10 cellular contexts compared by ENCODE assay signal in the genomic region with DNA sequence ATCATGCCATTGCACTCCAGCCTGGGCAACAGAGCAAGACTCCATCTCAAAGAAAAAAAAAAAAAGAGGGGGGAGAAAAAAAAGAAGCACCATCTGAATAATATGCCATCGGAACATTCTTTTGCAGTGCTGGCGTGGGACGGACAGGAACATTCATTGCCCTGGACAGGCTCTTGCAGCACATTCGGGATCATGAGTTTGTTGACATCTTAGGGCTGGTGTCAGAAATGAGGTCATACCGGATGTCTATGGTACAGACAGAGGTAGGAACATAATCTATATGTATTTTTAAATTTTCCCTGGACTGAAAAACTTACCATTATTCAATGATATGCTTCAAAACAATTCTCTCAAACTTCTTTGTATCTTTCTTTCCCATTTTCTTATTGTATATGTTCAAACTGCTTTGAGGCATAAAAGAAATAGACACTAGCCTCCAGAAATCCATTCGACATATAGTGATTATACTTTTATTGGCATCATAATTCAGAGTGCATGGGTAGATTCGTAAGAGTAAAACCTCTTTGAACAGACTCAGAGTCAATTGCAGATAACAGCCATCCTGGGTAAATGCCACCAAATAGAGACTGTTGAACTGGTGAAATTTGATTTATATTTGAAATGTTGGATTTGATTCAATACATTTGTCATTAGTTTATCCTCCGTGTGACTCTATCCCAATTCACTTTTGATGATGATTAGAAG.
DNase-seq lines count a peak whose midpoint lies in the region; ATAC-seq and TF ChIP-seq lines count a peak whose summit lies in the region.
"Had no signal": no experiment of that assay in that cellular context is flagged by ENCODE, and none has a peak within 500 bp of the region (broad histone marks: within the 10 kb centered on the region; RNA-seq: fewer than 3 reads in every experiment).

No MANE protein-coding gene starts in this region.

- peaks cover 9 to 11% of the 10 kb centered on the region in 2 donors for H3K4me1 Mint-ChIP-seq in natural killer cell
- H3K4me1 Mint-ChIP-seq in natural killer cell treated with Interleukin-12 subunit alpha and Interleukin-12 subunit beta and Interleukin-15 and Interleukin-18, amount 100 ng/mL, for 72 hours (ENCODE audit: low read depth in 2 of 2): peaks cover 6 to 9% of the 10 kb centered on the region in 2 donors
- peaks cover 6% of the 10 kb centered on the region for H3K4me1 Mint-ChIP-seq in activated T-helper 17 cell treated with anti-CD3 and anti-CD28 coated beads, Interleukin-2, amount 50 U/mL, for 72 hours

- DNase-seq in natural killer cell: no peak
- DNase-seq in natural killer cell treated with Interleukin-12 subunit alpha and Interleukin-12 subunit beta and Interleukin-15 and Interleukin-18, amount 100 ng/mL, for 72 hours (ENCODE audit: low spot score): no peak
- DNase-seq in mesenchymal stem cell: peak; percentile 22
- no peak for DNase-seq in posterior vena cava (ENCODE audit: low spot score)
- DNase-seq in hepatic stellate cell (ENCODE audit: low spot score): no peak
- DNase-seq: lower lobe of right lung had no signal

- ATAC-seq in natural killer cell (no peak), HG03108 (IDR thresholded peaks at IDR 0.05; ENCODE audit: unreplicated experiment) (no peak), HG03565 (IDR thresholded peaks at IDR 0.05; ENCODE audit: unreplicated experiment) (no peak)
- ATAC-seq in natural killer cell treated with Interleukin-12 subunit alpha and Interleukin-12 subunit beta and Interleukin-15 and Interleukin-18, amount 100 ng/mL, for 72 hours: no peak
- ATAC-seq in activated T-helper 17 cell treated with anti-CD3 and anti-CD28 coated beads, Interleukin-2, amount 50 U/mL, for 72 hours (replicated peaks): no peak

- no peaks in the 10 kb centered on the region for H3K9me3 ChIP-seq in mesenchymal stem cell (ENCODE audit: control insufficient read depth, low read length)
- H3K9me3 ChIP-seq: lower lobe of right lung, vagina had no signal

- H3K18ac ChIP-seq in mesenchymal stem cell (ENCODE audit: low read depth in 1 of 2, low read length in 2 of 2): no peak overlapping the region

- H2BK5ac ChIP-seq in mesenchymal stem cell (ENCODE audit: low read depth, low read length, poor library complexity, severe bottlenecking): no peak overlapping the region

- H4K91ac ChIP-seq in mesenchymal stem cell (ENCODE audit: low read length): no peak overlapping the region

- H3K27ac ChIP-seq in mesenchymal stem cell (ENCODE audit: low read length, poor library complexity, severe bottlenecking): no peak overlapping the region
- H3K27ac ChIP-seq: lower lobe of right lung had no signal

- H3K4ac ChIP-seq in mesenchymal stem cell (ENCODE audit: low read depth in 1 of 2, low read length in 2 of 2): no peak overlapping the region

- no peak overlapping the region for H2BK12ac ChIP-seq in mesenchymal stem cell (ENCODE audit: low read length in 2 of 2)

- H2AK5ac ChIP-seq in mesenchymal stem cell (ENCODE audit: low read length, severe bottlenecking): no peak overlapping the region

- H2BK15ac ChIP-seq in mesenchymal stem cell (ENCODE audit: low read depth, poor library complexity, severe bottlenecking): no peak overlapping the region

- H3K79me1 ChIP-seq in mesenchymal stem cell (replicated peaks; ENCODE audit: low read length, poor library complexity, severe bottlenecking): no peaks in the 10 kb centered on the region

- no peak overlapping the region for H2BK120ac ChIP-seq in mesenchymal stem cell (ENCODE audit: low read depth, low read length)

- intact Hi-C loops in natural killer cell (cut with micrococcal nuclease) (loop anchor here (1.0 to 10.0 kb wide), 3 partner anchors 267 to 315 kb away; no protein-coding TSS in a partner anchor), posterior vena cava (cut with DNase I) (loop anchor here (2.0 to 10.0 kb wide), 6 partner anchors 55 to 315 kb away; a partner anchor contains a TSS)

- H3K27me3 ChIP-seq in mesenchymal stem cell (ENCODE audit: control insufficient read depth in 1 of 2, insufficient read depth in 1 of 2, low read length in 2 of 2): no peaks in the 10 kb centered on the region
- H3K27me3 ChIP-seq: vagina had no signal

- 79% methylated on average over 4 of the region's 8 CpGs for whole genome bisulfite sequencing in mesenchymal stem cell

- peak overlapping the region; percentile 65 for H3K4me3 Mint-ChIP-seq in natural killer cell
- H3K4me3 Mint-ChIP-seq in natural killer cell treated with Interleukin-12 subunit alpha and Interleukin-12 subunit beta and Interleukin-15 and Interleukin-18, amount 100 ng/mL, for 72 hours: no peak overlapping the region
- peak overlapping the region; percentile 75 for H3K4me3 Mint-ChIP-seq in activated T-helper 17 cell treated with anti-CD3 and anti-CD28 coated beads, Interleukin-2, amount 50 U/mL, for 72 hours

- peak overlapping the region; percentile 78 for H3K9ac ChIP-seq in mesenchymal stem cell (ENCODE audit: low read length)

- H3K36me3 Mint-ChIP-seq in natural killer cell: no peaks in the 10 kb centered on the region
- no peaks in the 10 kb centered on the region for H3K36me3 Mint-ChIP-seq in natural killer cell treated with Interleukin-12 subunit alpha and Interleukin-12 subunit beta and Interleukin-15 and Interleukin-18, amount 100 ng/mL, for 72 hours
- H3K36me3 Mint-ChIP-seq in activated T-helper 17 cell treated with anti-CD3 and anti-CD28 coated beads, Interleukin-2, amount 50 U/mL, for 72 hours (ENCODE audit: low read depth): no peaks in the 10 kb centered on the region

- no peaks in the 10 kb centered on the region for H3K9me3 Mint-ChIP-seq in natural killer cell
- no peaks in the 10 kb centered on the region for H3K9me3 Mint-ChIP-seq in natural killer cell treated with Interleukin-12 subunit alpha and Interleukin-12 subunit beta and Interleukin-15 and Interleukin-18, amount 100 ng/mL, for 72 hours
- no peaks in the 10 kb centered on the region for H3K9me3 Mint-ChIP-seq in activated T-helper 17 cell treated with anti-CD3 and anti-CD28 coated beads, Interleukin-2, amount 50 U/mL, for 72 hours

- H3K4me1 ChIP-seq in mesenchymal stem cell (ENCODE audit: control insufficient read depth, insufficient read depth, low read depth, low read length): peaks cover 2% of the 10 kb centered on the region
- H3K4me1 ChIP-seq: lower lobe of right lung had no signal

- no peak overlapping the region for H4K8ac ChIP-seq in mesenchymal stem cell (ENCODE audit: low read length)

- H3K36me3 ChIP-seq in mesenchymal stem cell (ENCODE audit: control insufficient read depth in 1 of 2, insufficient read depth in 2 of 2, low read depth in 1 of 2, low read length in 2 of 2): no peaks in the 10 kb centered on the region
- H3K36me3 ChIP-seq: vagina had no signal

- no peak overlapping the region for H2AFZ ChIP-seq in mesenchymal stem cell (ENCODE audit: low read depth, low read length)

- peak overlapping the region in 1 of 2 experiments; percentile 75 for H3K4me3 ChIP-seq in mesenchymal stem cell (ENCODE audit: insufficient read depth in 1 of 2, low read depth in 1 of 2, low read length in 2 of 2)

- H3K4me2 ChIP-seq in mesenchymal stem cell (ENCODE audit: low read length, poor library complexity, severe bottlenecking): no peak overlapping the region

- H3K27ac Mint-ChIP-seq in natural killer cell: no peak overlapping the region
- H3K27ac Mint-ChIP-seq in natural killer cell treated with Interleukin-12 subunit alpha and Interleukin-12 subunit beta and Interleukin-15 and Interleukin-18, amount 100 ng/mL, for 72 hours: no peak overlapping the region
- peak overlapping the region; percentile 78 for H3K27ac Mint-ChIP-seq in activated T-helper 17 cell treated with anti-CD3 and anti-CD28 coated beads, Interleukin-2, amount 50 U/mL, for 72 hours

- TF ChIP-seq CTCF in natural killer cell (IDR thresholded peaks at IDR 0.05): no peak

- H3K14ac ChIP-seq in mesenchymal stem cell (ENCODE audit: low read length in 2 of 2): no peak overlapping the region

- H3K23ac ChIP-seq in mesenchymal stem cell (ENCODE audit: low read length in 2 of 2): no peak overlapping the region

- peaks cover 6 to 16% of the 10 kb centered on the region in 2 donors for H3K27me3 Mint-ChIP-seq in natural killer cell (ENCODE audit: low read depth in 2 of 2)
- peaks cover 15 to 33% of the 10 kb centered on the region in 2 donors for H3K27me3 Mint-ChIP-seq in natural killer cell treated with Interleukin-12 subunit alpha and Interleukin-12 subunit beta and Interleukin-15 and Interleukin-18, amount 100 ng/mL, for 72 hours
- H3K27me3 Mint-ChIP-seq in activated T-helper 17 cell treated with anti-CD3 and anti-CD28 coated beads, Interleukin-2, amount 50 U/mL, for 72 hours: no peaks in the 10 kb centered on the region
